ENCODE assay signal across 26 cellular contexts in the genomic region with DNA sequence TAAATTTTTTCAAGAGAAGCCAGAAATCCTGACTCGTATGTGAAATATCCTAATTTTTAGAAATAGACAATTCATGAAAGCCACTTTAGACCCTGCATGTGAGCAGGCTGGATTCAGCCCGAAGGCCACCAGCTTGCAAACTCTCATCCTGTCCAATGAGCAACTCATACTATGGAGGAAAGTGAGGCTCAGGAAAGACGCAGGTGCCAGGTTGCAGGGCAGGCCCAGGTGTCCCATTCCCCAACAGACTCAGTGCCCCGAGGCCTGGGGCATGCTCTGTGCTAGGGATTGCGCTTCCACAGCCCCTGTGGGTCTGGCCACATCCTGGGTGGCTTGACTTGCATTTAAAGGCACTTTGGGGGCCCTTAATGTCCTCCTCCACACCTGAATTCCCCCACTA. TPM values are rescaled to one million over a fixed set of nuclear protein-coding genes. Genes with fewer than 3 reads are reported as not detected.
DNase-seq lines count a peak whose midpoint lies in the region; TF ChIP-seq lines count a peak whose summit lies in the region.
"Had no signal": no experiment of that assay in that cellular context is flagged by ENCODE, and none has a peak within 500 bp of the region (broad histone marks: within the 10 kb centered on the region; RNA-seq: fewer than 3 reads in every experiment).

No MANE protein-coding gene starts in this region.

- H3K9ac ChIP-seq in BLaER1 treated with 17β-estradiol and CSF1 and Interleukin-3, amounts not matched to agents 10 nM and 100 nM = peak overlapping the region in 5 of 11 experiments; percentile 12 to 59 (median 56); a peak in 5 of 22 replicates

- peak; percentile 17 for DNase-seq in ELR (ENCODE audit: low read depth)
- peak; percentile 49 for DNase-seq in chondrocyte (ENCODE audit: low spot score)
- DNase-seq in osteoblast (ENCODE audit: insufficient read length, low spot score, missing footprints) = peak; percentile 29
- no peak for DNase-seq in NAMALWA (ENCODE audit: low spot score)
- DNase-seq in NCI-H2029 treated with DMSO at 0.1 percent for 48 hours (lab: John Stamatoyannopoulos, UW) = no peak
- DNase-seq in LoVo (ENCODE audit: low spot score) = no peak
- DNase-seq in GM10248 (ENCODE audit: extremely low spot score) = no peak
- DNase-seq: BE2C; CD4-positive, alpha-beta T cell; COR-L47; DMS 273 treated with DMSO at 0.1 percent for 48 hours; DMS79 treated with DMSO at 0.1 percent for 48 hours; GDM1; MG63; NCI-H1092; NCI-H1436 treated with DMSO at 0.1 percent for 48 hours; NCI-H2029; NCI-H226; NCI-H524; NCI-H774; NK-92 treated with Interleukin-12 subunit alpha and Interleukin-12 subunit beta, amount 100 ng/mL, for 24 hours; SHP77; SW 1271 had no signal

- no peak overlapping the region for H3K4me3 ChIP-seq in BLaER1 treated with 17β-estradiol and CSF1 and Interleukin-3, amounts not matched to agents 10 nM and 100 nM
- H3K4me3 ChIP-seq in osteoblast (ENCODE audit: insufficient read depth, low read length) = no peak overlapping the region
- H3K4me3 ChIP-seq: A549, MG63, Peyer's patch had no signal

- POLR2A ChIA-PET in GM10248 (lab: Yijun Ruan, JAX) = no interaction called here

- peaks cover 65 to 100% (median 100%) of the 10 kb centered on the region in 10 experiments for H3K4me1 ChIP-seq in BLaER1 treated with 17β-estradiol and CSF1 and Interleukin-3, amounts not matched to agents 10 nM and 100 nM
- peaks cover 44% of the 10 kb centered on the region for H3K4me1 ChIP-seq in osteoblast (ENCODE audit: insufficient read depth, low read length)
- H3K4me1 ChIP-seq: BE2C, Peyer's patch had no signal

- no peaks in the 10 kb centered on the region for H3K36me3 Mint-ChIP-seq in chondrocyte (ENCODE audit: low read depth)

- H3K27ac Mint-ChIP-seq in chondrocyte (ENCODE audit: unreplicated experiment) = no peak overlapping the region
- H3K27ac Mint-ChIP-seq: CD4-positive, alpha-beta T cell had no signal

- H3K36me3 ChIP-seq in BLaER1 treated with 17β-estradiol and CSF1 and Interleukin-3, amounts not matched to agents 10 nM and 100 nM = no peaks in the 10 kb centered on the region
- no peaks in the 10 kb centered on the region for H3K36me3 ChIP-seq in osteoblast (ENCODE audit: insufficient read depth, low read length)
- H3K36me3 ChIP-seq: BE2C, MG63, Peyer's patch had no signal

- peaks cover 0 to 47% (median 11%) of the 10 kb centered on the region in 11 experiments; a peak in 10 of 22 replicates for H4K20me1 ChIP-seq in BLaER1 treated with 17β-estradiol and CSF1 and Interleukin-3, amounts not matched to agents 10 nM and 100 nM
- H4K20me1 ChIP-seq in osteoblast (ENCODE audit: insufficient read depth, low read length) = no peaks in the 10 kb centered on the region

- no peaks in the 10 kb centered on the region for H3K27me3 Mint-ChIP-seq in chondrocyte (ENCODE audit: low read depth)
- H3K27me3 Mint-ChIP-seq: CD4-positive, alpha-beta T cell had no signal

- H3K9me3 ChIP-seq in BLaER1 treated with 17β-estradiol and CSF1 and Interleukin-3, amounts not matched to agents 10 nM and 100 nM (replicated peaks in 1 of 11) = no peaks in the 10 kb centered on the region
- no peaks in the 10 kb centered on the region for H3K9me3 ChIP-seq in osteoblast (ENCODE audit: low read depth, low read length)
- H3K9me3 ChIP-seq: A549, BE2C, MG63, Peyer's patch had no signal

- H3K27me3 ChIP-seq in BLaER1 treated with 17β-estradiol and CSF1 and Interleukin-3, amounts not matched to agents 10 nM and 100 nM = no peaks in the 10 kb centered on the region
- H3K27me3 ChIP-seq in osteoblast (ENCODE audit: insufficient read depth, low read length) = no peaks in the 10 kb centered on the region
- H3K27me3 ChIP-seq: BE2C, MG63, Peyer's patch had no signal

- no peak overlapping the region for H2AFZ ChIP-seq in osteoblast (ENCODE audit: low read length)

- no peaks in the 10 kb centered on the region for H3K79me2 ChIP-seq in osteoblast (ENCODE audit: insufficient read depth, low read length)

- H3K9me3 Mint-ChIP-seq in chondrocyte (ENCODE audit: low read depth) = no peaks in the 10 kb centered on the region
- H3K9me3 Mint-ChIP-seq: CD4-positive, alpha-beta T cell had no signal

- H3K4me3 Mint-ChIP-seq in chondrocyte (ENCODE audit: unreplicated experiment) = no peak overlapping the region
- H3K4me3 Mint-ChIP-seq: CD4-positive, alpha-beta T cell had no signal

- H3K27ac ChIP-seq in BLaER1 treated with 17β-estradiol and CSF1 and Interleukin-3, amounts not matched to agents 10 nM and 100 nM = peak overlapping the region in 2 of 11 experiments; percentile 36 to 43; a peak in 3 of 22 replicates
- peak overlapping the region; percentile 61 for H3K27ac ChIP-seq in osteoblast (ENCODE audit: low read depth, low read length)
- H3K27ac ChIP-seq: Peyer's patch had no signal

- peaks cover 10% of the 10 kb centered on the region for H3K4me1 Mint-ChIP-seq in chondrocyte (ENCODE audit: low read depth)

- H3K4me2 ChIP-seq in BLaER1 treated with 17β-estradiol and CSF1 and Interleukin-3, amounts not matched to agents 10 nM and 100 nM = peak overlapping the region in 9 of 11 experiments; percentile 84 to 98 (median 93); a peak in 18 of 22 replicates
- H3K4me2 ChIP-seq in osteoblast (ENCODE audit: insufficient read depth, low read length) = no peak overlapping the region
- H3K4me2 ChIP-seq: A549 had no signal

- TF ChIP-seq CTCF in chondrocyte (IDR thresholded peaks at IDR 0.05) (no peak), osteoblast (IDR thresholded peaks at IDR 0.05; ENCODE audit: extremely low read depth, low read depth, low read length) (no peak), GM10248 (IDR thresholded peaks at IDR 0.05; ENCODE audit: control extremely low read depth, extremely low read depth, low read depth, missing control alignments) (no peak)

- CTCF ChIA-PET in GM10248 (lab: Yijun Ruan, JAX) = no interaction called here

RNA-seq across cellular contexts. Expression of a gene that starts 16.7 kb away (rescaled TPM):
- total RNA-seq in chondrocyte (0.31 to 0.72 TPM (median 0.42 TPM) in 3 replicates), osteoblast (13.8 and 14.7 TPM in 2 replicates)

RNA-seq across cellular contexts. Expression of a gene that starts 36.1 kb away (rescaled TPM):
- total RNA-seq in chondrocyte (6.7 to 7.9 TPM (median 7.9 TPM) in 3 replicates), osteoblast (15.6 and 17.0 TPM in 2 replicates)

Comparison
In these comparisons a context has a peak if more than half of its experiments do, and no peak if none do; other contexts are left out.
1. DNase-seq: peak in ELR (single experiment), chondrocyte (single experiment) and osteoblast (single experiment); none in NAMALWA (single experiment), NCI-H2029 treated with DMSO at 0.1 percent for 48 hours (single experiment), LoVo (single experiment) and GM10248 (single experiment).